Comparison of ENCODE assay signal across 28 cellular contexts in genomic region chr5:176470539-176470938, GRCh38.
"Had no signal": no experiment of that assay in that cellular context is flagged by ENCODE, and none has a peak within 500 bp of the region (broad histone marks: within the 10 kb centered on the region; RNA-seq: fewer than 3 reads in every experiment).

No MANE protein-coding gene starts in this region.

- H3K27me3 ChIP-seq: left lung, pancreas, tibial nerve, uterus had no signal

- ATAC-seq: left cardiac atrium; left lung; lower lobe of right lung; natural killer cell treated with Interleukin-12 subunit alpha and Interleukin-12 subunit beta and Interleukin-15 and Interleukin-18, amount 100 ng/mL, for 72 hours; pancreas; right cardiac atrium; sciatic nerve; stimulated activated memory B cell treated with anti-CD40 and anti-IgM and Interleukin-4, amounts not matched to agents 10 μg/mL and 1 μg/mL and 100 μg/mL, for 72 hours; stimulated activated naive CD8-positive, alpha-beta T cell treated with anti-CD3 and anti-CD28 coated beads, Interleukin-15, amount 100 ng/mL, for 72 hours had no signal

- H3K9me3 ChIP-seq: left lung, lower lobe of right lung, pancreas, prostate gland, uterus had no signal

- H3K4me3 Mint-ChIP-seq: mesothelial cell of epicardium; naive B cell; natural killer cell treated with Interleukin-12 subunit alpha and Interleukin-12 subunit beta and Interleukin-15 and Interleukin-18, amount 100 ng/mL, for 72 hours; stimulated activated memory B cell treated with anti-CD40 and anti-IgM and Interleukin-4, amounts not matched to agents 10 μg/mL and 1 μg/mL and 100 μg/mL, for 72 hours; stimulated activated naive CD8-positive, alpha-beta T cell treated with anti-CD3 and anti-CD28 coated beads, Interleukin-15, amount 100 ng/mL, for 72 hours; type B pancreatic cell had no signal

- H3K4me3 ChIP-seq: left lung, lower lobe of right lung, pancreas, prostate gland, skin epidermis, tibial nerve, uterus had no signal

- H3K27ac ChIP-seq: left lung, lower lobe of right lung, pancreas, prostate gland, skin epidermis, tibial nerve, uterus had no signal

- H3K27me3 Mint-ChIP-seq: naive B cell; natural killer cell treated with Interleukin-12 subunit alpha and Interleukin-12 subunit beta and Interleukin-15 and Interleukin-18, amount 100 ng/mL, for 72 hours; stimulated activated memory B cell treated with anti-CD40 and anti-IgM and Interleukin-4, amounts not matched to agents 10 μg/mL and 1 μg/mL and 100 μg/mL, for 72 hours; stimulated activated naive CD8-positive, alpha-beta T cell treated with anti-CD3 and anti-CD28 coated beads, Interleukin-15, amount 100 ng/mL, for 72 hours; type B pancreatic cell had no signal

- H3K9me3 Mint-ChIP-seq: stimulated activated naive CD8-positive, alpha-beta T cell treated with anti-CD3 and anti-CD28 coated beads, Interleukin-15, amount 100 ng/mL, for 72 hours had no signal

- H3K27ac Mint-ChIP-seq: mesothelial cell of epicardium; naive B cell; natural killer cell treated with Interleukin-12 subunit alpha and Interleukin-12 subunit beta and Interleukin-15 and Interleukin-18, amount 100 ng/mL, for 72 hours; stimulated activated memory B cell treated with anti-CD40 and anti-IgM and Interleukin-4, amounts not matched to agents 10 μg/mL and 1 μg/mL and 100 μg/mL, for 72 hours; stimulated activated naive CD8-positive, alpha-beta T cell treated with anti-CD3 and anti-CD28 coated beads, Interleukin-15, amount 100 ng/mL, for 72 hours; type B pancreatic cell had no signal

- H3K4me1 ChIP-seq: prostate gland, uterus had no signal

- H3K36me3 ChIP-seq: pancreas, prostate gland, uterus had no signal

- DNase-seq: hippocampal formation; kidney glomerular epithelial cell; left cardiac atrium; left lung; lower lobe of right lung; mammary epithelial cell; mesendoderm; naive B cell; pancreas; posterior cingulate gyrus; retina; right cardiac atrium; stimulated activated CD4-positive, alpha-beta T cell treated with anti-CD3 and anti-CD28 coated beads, Interleukin-12 subunit alpha, Interleukin-12 subunit beta, amount 100 ng/mL, for 4 hours; stimulated activated CD4-positive, alpha-beta T cell treated with anti-CD3 and anti-CD28 coated beads, Interleukin-15, amount 100 ng/mL, for 24 hours; stimulated activated CD4-positive, alpha-beta T cell treated with anti-CD3 and anti-CD28 coated beads, Interleukin-4, amount 100 ng/mL, for 24 hours; stimulated activated CD8-positive, alpha-beta memory T cell treated with anti-CD3 and anti-CD28 coated beads, Interleukin-4, amount 100 ng/mL, for 48 hours; stimulated activated naive CD4-positive, alpha-beta T cell treated with Interleukin-2 at 50 U/mL for 16 hours; stimulated activated naive CD8-positive, alpha-beta T cell treated with anti-CD3 and anti-CD28 coated beads, Interleukin-15, amount 100 ng/mL, for 72 hours; substantia nigra; uterus had no signal
